ENCODE assay signal across 13 cellular contexts in genomic region chr2:102116675-102117471, GRCh38. TPM values are rescaled to one million over a fixed set of nuclear protein-coding genes. Genes with fewer than 3 reads are reported as not detected.
DNase-seq lines count a peak whose midpoint lies in the region; ATAC-seq and TF ChIP-seq lines count a peak whose summit lies in the region.
"Had no signal": no experiment of that assay in that cellular context is flagged by ENCODE, and none has a peak within 500 bp of the region (broad histone marks: within the 10 kb centered on the region; RNA-seq: fewer than 3 reads in every experiment).

No MANE protein-coding gene starts in this region.

- H3K27me3 Mint-ChIP-seq in MCF 10A (ENCODE audit: insufficient read depth, unreplicated experiment): no peaks in the 10 kb centered on the region
- H3K27me3 Mint-ChIP-seq in activated T-helper 17 cell treated with anti-CD3 and anti-CD28 coated beads, Interleukin-2, amount 50 U/mL, for 72 hours: no peaks in the 10 kb centered on the region

- WGBS in mammary epithelial cell (ENCODE audit: low coverage, missing lambda C conversion rate): 93% methylated on average over 8 of the region's 8 CpGs
- 55 to 72% methylated on average over 8 of the region's 8 CpGs for WGBS in thyroid gland, 2 donors

- H4K20me1 ChIP-seq in mammary epithelial cell (ENCODE audit: insufficient read depth, low read length): no peaks in the 10 kb centered on the region

- POLR2A ChIA-PET in MCF 10A (lab: Yijun Ruan, JAX): interaction anchor here (1.0 kb wide), 1 partner anchor 25 kb away, joined by 3 read pairs; no protein-coding TSS in a partner anchor

- H3K9me3 Mint-ChIP-seq in MCF 10A (ENCODE audit: unreplicated experiment): no peaks in the 10 kb centered on the region
- H3K9me3 Mint-ChIP-seq in activated T-helper 17 cell treated with anti-CD3 and anti-CD28 coated beads, Interleukin-2, amount 50 U/mL, for 72 hours: no peaks in the 10 kb centered on the region

- intact Hi-C loops in MCF 10A (cut with micrococcal nuclease): no loop called here
- intact Hi-C loops in mammary epithelial cell (cut with micrococcal nuclease): no loop called here
- intact Hi-C loops in thyroid gland (cut with DNase I): no loop called here

- H3K4me1 ChIP-seq in mammary epithelial cell (ENCODE audit: insufficient read depth, low read length) (no peaks in the 10 kb centered on the region), thyroid gland (peaks cover 81 to 98% of the 10 kb centered on the region in 2 donors)
- H3K4me1 ChIP-seq: tibial nerve had no signal

- no peak for TF ChIP-seq CTCF in MCF 10A (IDR thresholded peaks at IDR 0.05; ENCODE audit: unreplicated experiment)
- TF ChIP-seq CTCF in mammary epithelial cell (conservative IDR thresholded peaks at IDR 0.05 in 1 of 2, IDR thresholded peaks at IDR 0.05 in 1 of 2; ENCODE audit: extremely low read depth in 1 of 2, insufficient read depth in 1 of 2, low read depth in 1 of 2, low read length in 2 of 2): no peak
- TF ChIP-seq CTCF in thyroid gland (IDR thresholded peaks at IDR 0.05): no peak

- peak; percentile 36 for DNase-seq in MCF 10A (ENCODE audit: unreplicated experiment)
- DNase-seq in mammary epithelial cell: no peak
- peak; percentile 72 for DNase-seq in iris pigment epithelial cell (ENCODE audit: low read depth)
- no peak for DNase-seq in thyroid gland
- DNase-seq in substantia nigra (lab: John Stamatoyannopoulos, UW): no peak
- no peak for DNase-seq in NCI-H69 (lab: John Stamatoyannopoulos, UW)
- no peak for DNase-seq in NCI-H2196 (lab: John Stamatoyannopoulos, UW; ENCODE audit: unreplicated experiment)
- DNase-seq: amygdala, colonic mucosa, NCI-H82 had no signal

- H3K4me3 ChIP-seq in mammary epithelial cell (replicated peaks in 1 of 3; ENCODE audit: insufficient read depth in 1 of 3, low read depth in 2 of 3, low read length in 3 of 3): no peak overlapping the region
- no peak overlapping the region for H3K4me3 ChIP-seq in thyroid gland (replicated peaks in 1 of 3)
- H3K4me3 ChIP-seq: colonic mucosa, tibial nerve had no signal

- BruUV-seq in MCF 10A (replicated peaks; lab: Mats Ljungman, UMichigan) (no TSS peak), mammary epithelial cell (replicated peaks; lab: Mats Ljungman, UMichigan) (no TSS peak)

- H3K4me1 Mint-ChIP-seq in MCF 10A (ENCODE audit: insufficient read depth, unreplicated experiment): peaks cover 6% of the 10 kb centered on the region
- peaks cover 55% of the 10 kb centered on the region for H3K4me1 Mint-ChIP-seq in activated T-helper 17 cell treated with anti-CD3 and anti-CD28 coated beads, Interleukin-2, amount 50 U/mL, for 72 hours

- CTCF ChIA-PET in MCF 10A (lab: Yijun Ruan, JAX): interaction anchor here (1.0 to 1.3 kb wide), 2 partner anchors 10 to 49 kb away, joined by 3 to 5 read pairs; no protein-coding TSS in a partner anchor
- CTCF ChIA-PET in mammary epithelial cell (lab: Charles Lee; ENCODE audit: low non-redundant PET): no interaction called here

- no peak for TF ChIP-seq POLR2A in thyroid gland (IDR thresholded peaks at IDR 0.05)

- in situ Hi-C loops in mammary epithelial cell (cut with MboI; ENCODE audit: low sequenced_read_pairs in 2 of 2): no loop called here

- dilution Hi-C loops in mammary epithelial cell (cut with HindIII; ENCODE audit: low sequenced_read_pairs): no loop called here

- H3K27me3 ChIP-seq in mammary epithelial cell (ENCODE audit: insufficient read depth, low read length) (no peaks in the 10 kb centered on the region), thyroid gland (no peaks in the 10 kb centered on the region)
- H3K27me3 ChIP-seq: colonic mucosa, tibial nerve had no signal

- peaks cover 6% of the 10 kb centered on the region for H3K36me3 Mint-ChIP-seq in MCF 10A (ENCODE audit: insufficient read depth, unreplicated experiment)
- peaks cover 73% of the 10 kb centered on the region for H3K36me3 Mint-ChIP-seq in activated T-helper 17 cell treated with anti-CD3 and anti-CD28 coated beads, Interleukin-2, amount 50 U/mL, for 72 hours (ENCODE audit: low read depth)

- no peak overlapping the region for H2AFZ ChIP-seq in mammary epithelial cell (ENCODE audit: low read depth, low read length)

- H3K9me3 ChIP-seq in mammary epithelial cell (replicated peaks; ENCODE audit: insufficient read depth, low read length): no peaks in the 10 kb centered on the region
- no peaks in the 10 kb centered on the region for H3K9me3 ChIP-seq in thyroid gland
- H3K9me3 ChIP-seq: colonic mucosa, tibial nerve had no signal

- no peak overlapping the region for H3K27ac Mint-ChIP-seq in MCF 10A (ENCODE audit: low read depth, unreplicated experiment)
- peak overlapping the region; percentile 93 for H3K27ac Mint-ChIP-seq in activated T-helper 17 cell treated with anti-CD3 and anti-CD28 coated beads, Interleukin-2, amount 50 U/mL, for 72 hours
- H3K27ac Mint-ChIP-seq: progenitor cell of endocrine pancreas had no signal

- H3K4me2 ChIP-seq in mammary epithelial cell (ENCODE audit: insufficient read depth, low read depth, low read length): no peak overlapping the region

- no peaks in the 10 kb centered on the region for H3K79me2 ChIP-seq in mammary epithelial cell (ENCODE audit: insufficient read depth, low read length)

- H3K9ac ChIP-seq in mammary epithelial cell (ENCODE audit: insufficient read depth, low read length): no peak overlapping the region

- no peak overlapping the region for H3K27ac ChIP-seq in mammary epithelial cell (ENCODE audit: insufficient read depth, low read depth, low read length)
- peak overlapping the region; percentile 36 to 79 (median 49) for H3K27ac ChIP-seq in thyroid gland
- H3K27ac ChIP-seq in substantia nigra (ENCODE audit: low read depth, low read length, poor library complexity, severe bottlenecking): no peak overlapping the region
- H3K27ac ChIP-seq: tibial nerve had no signal

- no peak overlapping the region for H3K4me3 Mint-ChIP-seq in MCF 10A (ENCODE audit: unreplicated experiment)
- peak overlapping the region; percentile 90 for H3K4me3 Mint-ChIP-seq in activated T-helper 17 cell treated with anti-CD3 and anti-CD28 coated beads, Interleukin-2, amount 50 U/mL, for 72 hours

- H3K36me3 ChIP-seq in mammary epithelial cell (ENCODE audit: insufficient read depth, low read length): no peaks in the 10 kb centered on the region
- H3K36me3 ChIP-seq in thyroid gland: no peaks in the 10 kb centered on the region
- H3K36me3 ChIP-seq: colonic mucosa, tibial nerve had no signal

- ATAC-seq in activated T-helper 17 cell treated with anti-CD3 and anti-CD28 coated beads, Interleukin-2, amount 50 U/mL, for 72 hours (replicated peaks): peak; percentile 45

RNA-seq across cellular contexts. Expression of gene IL1R1, which starts 25.7 kb away (rescaled TPM):
- total RNA-seq in MCF 10A (2022): 5.2 and 6.0 TPM in 2 replicates
- 1 to 10 TPM; 7.7 to 8.7 TPM for total RNA-seq in mammary epithelial cell
- 6.9 TPM for polyA plus RNA-seq in mammary epithelial cell
- 6.4 TPM for polyA minus RNA-seq in mammary epithelial cell
- 10 to 100 TPM; 41.7 to 68.1 TPM for total RNA-seq in activated T-helper 17 cell treated with anti-CD3 and anti-CD28 coated beads, Interleukin-2, amount 50 U/mL, for 72 hours
- total RNA-seq in thyroid gland: 100 to 1,000 TPM in 2 of 4 donors, 10 to 100 TPM in 2; 57.6 to 220 (median 103) TPM

Comparison
In these comparisons a context has a peak if more than half of its experiments do, and no peak if none do; other contexts are left out.
1. DNase-seq: peak in MCF 10A (single experiment) and iris pigment epithelial cell (single experiment); none in mammary epithelial cell (single experiment), thyroid gland (0 of 2), substantia nigra (0 of 49), NCI-H69 (single experiment) and NCI-H2196 (single experiment).
2. H3K27ac ChIP-seq: peak in thyroid gland (3 of 3); none in mammary epithelial cell (single experiment) and substantia nigra (single experiment).